In the genomic region with DNA sequence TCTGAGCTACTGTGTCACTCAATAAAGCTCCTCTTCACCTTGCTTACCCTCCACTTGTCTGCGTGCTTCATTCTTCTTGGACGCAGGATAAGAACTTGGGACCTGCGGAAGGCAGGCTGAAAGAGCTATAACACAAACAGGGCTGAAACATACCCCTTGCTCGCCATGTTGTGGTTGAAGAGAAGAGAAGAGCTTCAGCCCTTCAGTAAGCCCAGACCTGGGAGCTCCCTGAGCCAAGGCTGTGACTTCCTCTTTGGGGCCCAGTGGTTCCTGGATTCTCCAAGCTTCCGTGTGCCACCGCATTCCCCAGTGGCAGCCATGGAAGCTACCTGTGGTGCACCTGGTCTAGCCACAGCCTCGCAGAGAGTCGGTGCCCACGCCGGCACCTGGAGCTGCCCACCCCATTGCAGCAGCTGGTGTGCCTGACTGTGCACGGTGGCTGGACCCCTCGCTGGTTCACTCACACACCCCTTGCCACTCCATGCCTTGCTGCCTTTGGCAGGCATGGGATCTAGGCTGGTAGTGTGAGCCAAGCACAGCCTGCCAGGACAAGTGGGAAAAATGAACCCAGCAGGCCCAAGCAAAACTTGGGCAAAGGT, we compare ENCODE assay signal across 8 cellular contexts.
"Had no signal": no experiment of that assay in that cellular context is flagged by ENCODE, and none has a peak within 500 bp of the region (broad histone marks: within the 10 kb centered on the region; RNA-seq: fewer than 3 reads in every experiment).

No MANE protein-coding gene starts in this region.

- H3K36me3 ChIP-seq: HAP-1 had no signal

- DNase-seq: H7, HFFc6, KG1 had no signal

- H3K9me3 ChIP-seq: HAP-1 had no signal

- H3K4me1 ChIP-seq: HAP-1 had no signal

- H3K27ac Mint-ChIP-seq: GM23338, HFFc6 had no signal

- H3K4me3 ChIP-seq: GM23338, HAP-1, K562 had no signal

- H3K27ac ChIP-seq: HL-60 had no signal

- H3K4me1 Mint-ChIP-seq: GM23338 had no signal

- H3K4me3 Mint-ChIP-seq: GM23338, HFFc6 had no signal

- FAIRE-seq: HepG2, K562 had no signal

- H3K4me2 ChIP-seq: GM23338 had no signal

- H2AFZ ChIP-seq: GM23338 had no signal
